In the genomic region with DNA sequence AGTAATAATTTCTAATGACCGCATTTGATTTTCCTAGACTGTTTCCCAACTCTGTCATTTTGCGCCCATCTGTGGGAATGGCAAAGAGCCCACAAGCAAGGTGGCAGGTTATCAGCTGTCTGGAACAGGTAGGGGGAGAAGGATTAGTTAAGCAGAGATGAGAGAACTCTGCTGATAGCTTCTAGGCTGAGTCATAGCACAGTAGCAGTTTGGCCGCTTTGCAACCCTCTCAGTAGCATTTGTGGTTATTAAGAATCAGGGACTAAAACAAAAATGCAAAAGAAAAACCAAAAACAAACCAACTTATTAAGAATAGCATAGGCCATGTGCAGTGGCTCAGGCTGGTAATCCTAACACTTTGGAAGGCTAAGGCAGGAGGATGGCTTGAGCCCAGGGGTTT, we compare ENCODE assay signal across 19 cellular contexts.
DNase-seq lines count a peak whose midpoint lies in the region; ATAC-seq and TF ChIP-seq lines count a peak whose summit lies in the region.
"Had no signal": no experiment of that assay in that cellular context is flagged by ENCODE, and none has a peak within 500 bp of the region (broad histone marks: within the 10 kb centered on the region; RNA-seq: fewer than 3 reads in every experiment).

No MANE protein-coding gene starts in this region.

- H3K36me3 ChIP-seq in right lobe of liver = no peaks in the 10 kb centered on the region

- peak; percentile 1 for DNase-seq in ELR (ENCODE audit: low read depth)
- DNase-seq in kidney glomerular epithelial cell (lab: John Stamatoyannopoulos, UW) = peak; percentile 18
- DNase-seq in midbrain (lab: John Stamatoyannopoulos, UW) = no peak
- no peak for DNase-seq in EL
- no peak for DNase-seq in right lobe of liver
- DNase-seq: DMS 273 treated with DMSO at 0.1 percent for 48 hours, H7, KBM-7, NCI-H1092, NCI-H1694 treated with DMSO at 0.1 percent for 48 hours, NCI-H2107, NCI-H2227 treated with DMSO at 0.1 percent for 48 hours, NCI-H524 had no signal

- TF ChIP-seq POLR2A in right lobe of liver (IDR thresholded peaks at IDR 0.05) = no peak

- H3K27ac ChIP-seq in right lobe of liver = no peak overlapping the region
- H3K27ac ChIP-seq: C4-2B had no signal

- no peaks in the 10 kb centered on the region for H3K4me1 ChIP-seq in right lobe of liver

- H3K9me3 ChIP-seq in right lobe of liver = no peaks in the 10 kb centered on the region

- no peaks in the 10 kb centered on the region for H3K27me3 ChIP-seq in right lobe of liver

- no peak for TF ChIP-seq CTCF in right lobe of liver (IDR thresholded peaks at IDR 0.05)

- intact Hi-C loops in right lobe of liver (cut with DNase I) = no loop called here

- ATAC-seq in GM19467 (IDR thresholded peaks at IDR 0.05; ENCODE audit: unreplicated experiment) = peak; percentile 48
- ATAC-seq in HG03354 (IDR thresholded peaks at IDR 0.05; ENCODE audit: poor library complexity, severe bottlenecking, unreplicated experiment) = peak; percentile 60
- ATAC-seq in HG03139 (IDR thresholded peaks at IDR 0.05; ENCODE audit: unreplicated experiment) = no peak
- no peak for ATAC-seq in right lobe of liver
- ATAC-seq: Panc1, Right ventricle myocardium inferior had no signal

- WGBS in right lobe of liver (ENCODE audit: insufficient coverage, low coverage, low lambda C conversion rate, missing lambda C conversion rate) = 67% methylated on average over 3 of the region's 3 CpGs

- H3K4me3 ChIP-seq in right lobe of liver = no peak overlapping the region

Comparison
In these comparisons a context has a peak if more than half of its experiments do, and no peak if none do; other contexts are left out.
1. DNase-seq: peak in ELR (single experiment) and kidney glomerular epithelial cell (single experiment); none in midbrain (single experiment), EL (single experiment) and right lobe of liver (0 of 3).
2. ATAC-seq: peak in GM19467 (single experiment) and HG03354 (single experiment); none in HG03139 (single experiment) and right lobe of liver (0 of 4).